Comparison of ENCODE assay signal across 9 cellular contexts in the genomic region with DNA sequence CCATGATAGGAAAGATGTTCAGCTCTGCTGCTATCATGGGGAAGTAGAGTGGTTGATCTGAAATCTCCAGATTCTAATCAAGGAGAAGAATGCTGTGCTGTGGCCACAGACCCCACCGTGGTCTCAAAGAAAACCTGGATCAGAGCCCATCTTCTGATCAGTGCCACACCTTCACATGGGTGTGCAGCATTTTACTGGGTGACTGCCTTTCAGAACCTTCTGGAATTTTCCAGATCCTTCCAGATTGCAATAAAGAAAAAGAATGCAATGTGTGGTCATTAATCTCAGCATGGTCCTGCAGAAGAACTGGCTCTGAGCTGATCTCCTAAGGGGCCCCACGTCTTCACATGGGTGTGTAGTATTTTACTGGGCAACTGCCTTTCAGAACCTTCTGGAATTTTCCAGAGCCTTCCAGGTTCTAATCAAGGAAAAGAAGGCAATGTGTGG.
DNase-seq lines count a peak whose midpoint lies in the region; ATAC-seq and TF ChIP-seq lines count a peak whose summit lies in the region.
"Had no signal": no experiment of that assay in that cellular context is flagged by ENCODE, and none has a peak within 500 bp of the region (broad histone marks: within the 10 kb centered on the region; RNA-seq: fewer than 3 reads in every experiment).

No MANE protein-coding gene starts in this region.

- peak overlapping the region; percentile 68 for H3K4me3 Mint-ChIP-seq in central memory CD8-positive, alpha-beta T cell
- no peak overlapping the region for H3K4me3 Mint-ChIP-seq in nephron

- H3K79me2 ChIP-seq in DND-41 (ENCODE audit: insufficient read depth, low read length), result peaks cover 93% of the 10 kb centered on the region

- H3K9ac ChIP-seq in DND-41 (ENCODE audit: low read depth, low read length), result peak overlapping the region; percentile 49

- no peaks in the 10 kb centered on the region for H3K9me3 Mint-ChIP-seq in central memory CD8-positive, alpha-beta T cell
- H3K9me3 Mint-ChIP-seq in nephron, result no peaks in the 10 kb centered on the region

- H3K27me3 Mint-ChIP-seq in central memory CD8-positive, alpha-beta T cell, result no peaks in the 10 kb centered on the region
- H3K27me3 Mint-ChIP-seq in nephron (ENCODE audit: low read depth), result peaks cover 3% of the 10 kb centered on the region

- H3K27me3 ChIP-seq in DND-41 (ENCODE audit: insufficient read depth, low read length, poor library complexity) (no peaks in the 10 kb centered on the region), HL-60 (ENCODE audit: insufficient read depth, poor library complexity, severe bottlenecking) (no peaks in the 10 kb centered on the region)

- H3K4me3 ChIP-seq in DND-41 (ENCODE audit: low read depth in 1 of 2, low read length in 2 of 2) (no peak overlapping the region), HL-60 (replicated peaks; ENCODE audit: insufficient read depth, low read length) (no peak overlapping the region)
- H3K4me3 ChIP-seq: SK-N-MC had no signal

- peak overlapping the region; percentile 71 for H3K27ac Mint-ChIP-seq in central memory CD8-positive, alpha-beta T cell (ENCODE audit: low read depth)
- peak overlapping the region in 2 of 3 experiments; percentile 17 to 79 for H3K27ac Mint-ChIP-seq in nephron

- no peak for TF ChIP-seq CTCF in DND-41 (IDR thresholded peaks at IDR 0.05; ENCODE audit: borderline replicate concordance, extremely low read depth, low read length, poor library complexity, severe bottlenecking)
- no peak for TF ChIP-seq CTCF in HL-60 (IDR thresholded peaks at IDR 0.05; ENCODE audit: insufficient read depth, low read length)
- no peak for TF ChIP-seq CTCF in nephron (IDR thresholded peaks at IDR 0.05; ENCODE audit: unreplicated experiment in 3 of 3)

- H3K4me1 ChIP-seq in DND-41 (ENCODE audit: insufficient read depth, low read length), result peaks cover 94% of the 10 kb centered on the region

- H3K36me3 Mint-ChIP-seq in central memory CD8-positive, alpha-beta T cell (ENCODE audit: insufficient read depth), result peaks cover 48% of the 10 kb centered on the region
- peaks cover 3% of the 10 kb centered on the region for H3K36me3 Mint-ChIP-seq in nephron (ENCODE audit: low read depth)

- ATAC-seq in DND-41 (ENCODE audit: insufficient read depth, low read depth) (peak; percentile 20; the same call in 1 of the 3 replicates), HG03565 (IDR thresholded peaks at IDR 0.05; ENCODE audit: unreplicated experiment) (no peak)
- no peak for ATAC-seq in central memory CD8-positive, alpha-beta T cell (replicated peaks; ENCODE audit: extremely low read depth, poor library complexity, severe bottlenecking)
- ATAC-seq in activated CD4-positive, CD25-positive, alpha-beta regulatory T cell treated with anti-CD3 and anti-CD28 coated beads, Interleukin-2, amount 50 U/mL, for 24 hours, result no peak

- H3K9me3 ChIP-seq in DND-41 (ENCODE audit: insufficient read depth, low read length, severe bottlenecking), result no peaks in the 10 kb centered on the region

- H3K4me2 ChIP-seq in DND-41 (ENCODE audit: insufficient read depth, low read length), result no peak overlapping the region

- DNase-seq in DND-41, result no peak
- DNase-seq in HL-60 (ENCODE audit: low read depth in 1 of 2, low spot score in 1 of 2), result no peak
- no peak for DNase-seq in central memory CD8-positive, alpha-beta T cell (ENCODE audit: low spot score in 2 of 2)
- DNase-seq in NCI-H82 treated with DMSO at 0.1 percent for 48 hours (lab: John Stamatoyannopoulos, UW; ENCODE audit: unreplicated experiment), result no peak
- DNase-seq in NCI-H510A treated with DMSO at 0.1 percent for 48 hours (lab: John Stamatoyannopoulos, UW), result no peak

- H3K27ac ChIP-seq in DND-41 (ENCODE audit: low read length), result peak overlapping the region; percentile 97
- H3K27ac ChIP-seq in HL-60 (replicated peaks), result peak overlapping the region; percentile 84
- H3K27ac ChIP-seq: SK-N-MC had no signal

- peaks cover 67% of the 10 kb centered on the region for H3K36me3 ChIP-seq in DND-41 (ENCODE audit: insufficient read depth, low read length)

- no peaks in the 10 kb centered on the region for H4K20me1 ChIP-seq in DND-41 (ENCODE audit: insufficient read depth, low read length)

- no peak overlapping the region for H2AFZ ChIP-seq in DND-41 (ENCODE audit: low read depth, low read length)

- peaks cover 90% of the 10 kb centered on the region for H3K4me1 Mint-ChIP-seq in central memory CD8-positive, alpha-beta T cell
- peaks cover 33% of the 10 kb centered on the region for H3K4me1 Mint-ChIP-seq in nephron
